19 cellular contexts compared by ENCODE assay signal in the genomic region with DNA sequence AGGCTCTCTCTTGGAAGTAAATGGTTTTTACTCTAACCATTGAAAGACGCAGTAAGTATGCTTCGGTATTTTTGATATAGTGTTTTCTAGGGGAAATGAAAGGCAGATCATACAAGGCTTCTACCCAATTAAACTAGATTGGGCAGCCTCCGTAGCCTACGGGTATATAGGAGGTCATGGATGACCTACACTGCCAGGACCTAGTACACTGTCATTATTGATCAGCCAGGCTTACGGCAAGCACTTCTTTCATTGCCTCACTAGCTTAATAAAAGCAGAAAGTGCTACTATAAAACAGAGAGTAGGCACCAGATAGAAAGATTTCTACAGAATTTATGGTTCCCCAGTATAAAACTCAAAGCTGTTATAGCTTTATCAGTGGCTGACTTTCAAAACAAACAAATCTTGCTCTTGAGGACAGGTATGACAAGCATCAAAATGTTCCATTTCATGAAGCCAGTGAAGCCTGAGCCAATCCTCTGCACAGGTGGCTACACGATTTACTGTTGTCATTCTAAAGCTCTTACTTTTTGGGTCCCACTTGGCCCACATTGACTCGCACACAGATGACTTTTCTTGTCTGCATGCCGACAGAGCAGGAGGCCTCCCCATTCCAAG.
DNase-seq lines count a peak whose midpoint lies in the region; ATAC-seq and TF ChIP-seq lines count a peak whose summit lies in the region.
"Had no signal": no experiment of that assay in that cellular context is flagged by ENCODE, and none has a peak within 500 bp of the region (broad histone marks: within the 10 kb centered on the region; RNA-seq: fewer than 3 reads in every experiment).

No MANE protein-coding gene starts in this region.

- H3K4me1 ChIP-seq in right lobe of liver = peaks cover 0 to 40% (median 4%) of the 10 kb centered on the region in 4 donors
- no peaks in the 10 kb centered on the region for H3K4me1 ChIP-seq in OCI-LY7 (ENCODE audit: insufficient read depth, low read length, poor library complexity, severe bottlenecking)
- H3K4me1 ChIP-seq: Peyer's patch had no signal

- intact Hi-C loops in right lobe of liver (cut with DNase I) (no loop called here), OCI-LY7 (cut with micrococcal nuclease; ENCODE audit: unreplicated experiment) (no loop called here)

- peak; percentile 11 for DNase-seq in NCI-H1436 treated with DMSO at 0.1 percent for 48 hours (lab: John Stamatoyannopoulos, UW)
- no peak for DNase-seq in NCI-H1436 (lab: John Stamatoyannopoulos, UW)
- DNase-seq in right lobe of liver = no peak
- DNase-seq in SKM-1 treated with dmso at 0.1 percent for 144 hours (lab: John Stamatoyannopoulos, UW; ENCODE audit: unreplicated experiment) = no peak
- DNase-seq in OCI-LY7 (ENCODE audit: low spot score) = no peak
- DNase-seq in NCI-H345 treated with DMSO at 0.1 percent for 48 hours (lab: John Stamatoyannopoulos, UW; ENCODE audit: unreplicated experiment) = no peak
- DNase-seq: CD4-positive, CD25-positive, alpha-beta regulatory T cell; DMS153; DND-41; IMR-90; KG1; MM.1S; NCI-H2029; NCI-H345; NCI-H524; Peyer's patch; SHP77 treated with DMSO at 0.1 percent for 48 hours had no signal

- 65% methylated on average over 8 of the region's 8 CpGs for WGBS in right lobe of liver (ENCODE audit: insufficient coverage, low coverage, low lambda C conversion rate, missing lambda C conversion rate)

- H3K27ac ChIP-seq in C4-2B = peak overlapping the region; percentile 7; the same call in 1 of the 2 replicates
- H3K27ac ChIP-seq in VCaP = peak overlapping the region; percentile 46
- H3K27ac ChIP-seq in right lobe of liver = peak overlapping the region in 2 of 3 donors; percentile 12 to 16
- no peak overlapping the region for H3K27ac ChIP-seq in OCI-LY7 (ENCODE audit: low read depth, low read length, poor library complexity, severe bottlenecking)
- H3K27ac ChIP-seq: Peyer's patch had no signal

- no peaks in the 10 kb centered on the region for H3K9me2 ChIP-seq in OCI-LY7 (ENCODE audit: insufficient read depth, low read length)

- BruUV-seq in OCI-LY7 (replicated peaks; lab: Mats Ljungman, UMichigan) = no TSS peak

- H3K9me3 ChIP-seq in right lobe of liver (no peaks in the 10 kb centered on the region), OCI-LY7 (ENCODE audit: low read length) (no peaks in the 10 kb centered on the region)
- H3K9me3 ChIP-seq: Peyer's patch had no signal

- no peak overlapping the region for H3K4me2 ChIP-seq in OCI-LY7 (ENCODE audit: low read length)

- H3K36me3 ChIP-seq in right lobe of liver = no peaks in the 10 kb centered on the region
- H3K36me3 ChIP-seq in OCI-LY7 (ENCODE audit: insufficient read depth, low read length) = no peaks in the 10 kb centered on the region
- H3K36me3 ChIP-seq: Peyer's patch had no signal

- H3K27me3 ChIP-seq in right lobe of liver = no peaks in the 10 kb centered on the region
- H3K27me3 ChIP-seq: Peyer's patch had no signal

- CTCF ChIA-PET in OCI-LY7 (lab: Charles Lee; ENCODE audit: unreplicated experiment) = no interaction called here

- TF ChIP-seq POLR2A in right lobe of liver (IDR thresholded peaks at IDR 0.05) = no peak

- no peak for TF ChIP-seq CTCF in C4-2B (conservative IDR thresholded peaks at IDR 0.05)
- TF ChIP-seq CTCF in VCaP (conservative IDR thresholded peaks at IDR 0.05) = no peak
- no peak for TF ChIP-seq CTCF in right lobe of liver (IDR thresholded peaks at IDR 0.05)
- no peak for TF ChIP-seq CTCF in OCI-LY7 (conservative IDR thresholded peaks at IDR 0.05; ENCODE audit: low read length)

- peak; percentile 74 to 85 (median 83) for ATAC-seq in right lobe of liver

- H2AFZ ChIP-seq in OCI-LY7 (ENCODE audit: low read length) = no peak overlapping the region

- no peak overlapping the region for H3K4me3 ChIP-seq in right lobe of liver
- no peak overlapping the region for H3K4me3 ChIP-seq in OCI-LY7 (ENCODE audit: low read depth, low read length, poor library complexity, severe bottlenecking)
- H3K4me3 ChIP-seq: Peyer's patch had no signal

- no peaks in the 10 kb centered on the region for H3K79me2 ChIP-seq in OCI-LY7 (ENCODE audit: insufficient read depth, low read depth, low read length)

- POLR2A ChIA-PET in OCI-LY7 (lab: Charles Lee) = interaction anchor here (1.0 kb wide), 1 partner anchor 10 kb away, joined by 3 read pairs; no protein-coding TSS in a partner anchor

- H4K20me1 ChIP-seq in OCI-LY7 (ENCODE audit: insufficient read depth, low read length) = no peaks in the 10 kb centered on the region
